1 cellular context compared by ENCODE assay signal in the genomic region with DNA sequence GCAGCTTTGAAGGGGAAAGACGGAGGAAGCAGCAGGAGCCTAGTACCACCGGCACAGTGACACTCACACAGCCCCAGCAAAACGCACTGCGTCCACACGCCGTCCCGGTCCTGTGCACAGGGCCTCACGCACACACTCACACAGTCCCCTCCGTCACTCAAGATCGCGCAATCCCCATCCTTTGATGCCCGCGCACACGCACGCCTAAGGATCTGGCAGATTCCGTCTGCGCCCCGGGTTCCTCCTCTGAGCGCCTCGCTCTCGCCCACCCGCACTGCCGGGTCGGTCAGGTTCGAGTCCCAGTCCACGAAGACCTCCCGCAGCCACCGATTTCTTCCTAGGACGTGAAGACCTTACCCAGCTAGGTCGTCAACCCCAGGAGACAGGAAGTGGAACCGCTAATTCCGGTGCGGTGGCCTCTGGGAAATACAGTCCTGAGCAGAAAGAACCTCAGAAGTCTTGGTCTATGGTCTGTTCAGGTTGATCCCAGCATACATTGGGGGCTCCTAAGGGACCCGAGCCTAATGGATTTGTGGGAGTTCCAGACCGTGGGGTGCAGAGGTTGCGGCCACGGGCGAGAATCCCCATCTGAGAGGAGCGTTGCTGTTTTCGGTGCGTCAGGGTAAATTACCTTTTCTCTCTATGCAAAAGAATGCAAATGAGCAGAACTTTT.
TF ChIP-seq lines count a peak whose summit lies in the region.

A gene (minus strand): TSS at position 400 of the 673 bp plus-strand sequence. CDS start 5,899 bp downstream, outside the sequence.

TF ChIP-seq in HEK293, 187 proteins besides CTCF, POLR2A, EP300 and RAD21 (continued from another document and continues in another):
- TF ChIP-seq, protein P1, sequence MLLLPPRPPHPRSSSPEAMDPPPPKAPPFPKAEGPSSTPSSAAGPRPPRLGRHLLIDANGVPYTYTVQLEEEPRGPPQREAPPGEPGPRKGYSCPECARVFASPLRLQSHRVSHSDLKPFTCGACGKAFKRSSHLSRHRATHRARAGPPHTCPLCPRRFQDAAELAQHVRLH (tag by site-specific recombination; IDR thresholded peaks at IDR 0.05): peak; percentile 99
- TF ChIP-seq ZNF16 (tag by site-specific recombination; IDR thresholded peaks at IDR 0.05; ENCODE audit: low read depth) (0 out of 2 replicates have a peak, but pooled peaks have one; percentile 1), ZNF24 (tag by site-specific recombination; IDR thresholded peaks at IDR 0.05) (peak; percentile 79; the same call in 1 of the 2 replicates), ZNF768 (tag by site-specific recombination; IDR thresholded peaks at IDR 0.05) (no peak), ZNF394 (tag by site-specific recombination; IDR thresholded peaks at IDR 0.05; ENCODE audit: borderline replicate concordance) (peak; percentile 49; the same call in 1 of the 2 replicates), HOXD13 (CRISPR knock-in tag; IDR thresholded peaks at IDR 0.05; ENCODE audit: borderline replicate concordance) (no peak), ZNF423 (tag by site-specific recombination; IDR thresholded peaks at IDR 0.05) (no peak), ZNF184 (tag by site-specific recombination; IDR thresholded peaks at IDR 0.05) (0 out of 2 replicates have a peak, but pooled peaks have one; percentile 17), ZNF146 (tag by site-specific recombination; IDR thresholded peaks at IDR 0.05) (no peak), MZF1 (tag by site-specific recombination; IDR thresholded peaks at IDR 0.05; ENCODE audit: borderline replicate concordance) (peak; percentile 93; the same call in 1 of the 2 replicates), ZNF530 (tag by site-specific recombination; IDR thresholded peaks at IDR 0.05; ENCODE audit: low read depth) (0 out of 2 replicates have a peak, but pooled peaks have one; percentile 37), ZNF426 (tag by site-specific recombination; IDR thresholded peaks at IDR 0.05) (no peak), ZSCAN23 (tag by site-specific recombination; IDR thresholded peaks at IDR 0.05) (no peak), ZNF785 (tag by site-specific recombination; IDR thresholded peaks at IDR 0.05) (peak; percentile 93), WT1 (tag by site-specific recombination; IDR thresholded peaks at IDR 0.05) (no peak), ZNF140 (tag by site-specific recombination; IDR thresholded peaks at IDR 0.05) (no peak), ZNF48 (tag by site-specific recombination; IDR thresholded peaks at IDR 0.05) (no peak), ZNF302 (tag by site-specific recombination; IDR thresholded peaks at IDR 0.05; ENCODE audit: low read depth) (0 out of 2 replicates have a peak, but pooled peaks have one; percentile 66), ZNF660 (tag by site-specific recombination; IDR thresholded peaks at IDR 0.05) (peak; percentile 80), ZNF391 (tag by site-specific recombination; IDR thresholded peaks at IDR 0.05; ENCODE audit: borderline replicate concordance, low read depth) (peak; percentile 88; the same call in 1 of the 2 replicates), PRDM1 (tag by site-specific recombination; IDR thresholded peaks at IDR 0.05) (no peak), ZNF202 (tag by site-specific recombination; IDR thresholded peaks at IDR 0.05; ENCODE audit: borderline replicate concordance) (no peak), YY2 (tag by site-specific recombination; IDR thresholded peaks at IDR 0.05) (peak; percentile 54; the same call in 1 of the 2 replicates), SP3 (tag by site-specific recombination; IDR thresholded peaks at IDR 0.05) (no peak), ZNF510 (tag by site-specific recombination; IDR thresholded peaks at IDR 0.05; ENCODE audit: insufficient replicate concordance) (no peak), ZFP3 (tag by site-specific recombination; IDR thresholded peaks at IDR 0.05; ENCODE audit: low read depth) (no peak), MEIS1 (CRISPR knock-in tag; IDR thresholded peaks at IDR 0.05; ENCODE audit: borderline replicate concordance) (no peak), ZNF157 (tag by site-specific recombination; IDR thresholded peaks at IDR 0.05) (no peak; the same call in 1 of the 2 replicates)
- TF ChIP-seq, protein P2, sequence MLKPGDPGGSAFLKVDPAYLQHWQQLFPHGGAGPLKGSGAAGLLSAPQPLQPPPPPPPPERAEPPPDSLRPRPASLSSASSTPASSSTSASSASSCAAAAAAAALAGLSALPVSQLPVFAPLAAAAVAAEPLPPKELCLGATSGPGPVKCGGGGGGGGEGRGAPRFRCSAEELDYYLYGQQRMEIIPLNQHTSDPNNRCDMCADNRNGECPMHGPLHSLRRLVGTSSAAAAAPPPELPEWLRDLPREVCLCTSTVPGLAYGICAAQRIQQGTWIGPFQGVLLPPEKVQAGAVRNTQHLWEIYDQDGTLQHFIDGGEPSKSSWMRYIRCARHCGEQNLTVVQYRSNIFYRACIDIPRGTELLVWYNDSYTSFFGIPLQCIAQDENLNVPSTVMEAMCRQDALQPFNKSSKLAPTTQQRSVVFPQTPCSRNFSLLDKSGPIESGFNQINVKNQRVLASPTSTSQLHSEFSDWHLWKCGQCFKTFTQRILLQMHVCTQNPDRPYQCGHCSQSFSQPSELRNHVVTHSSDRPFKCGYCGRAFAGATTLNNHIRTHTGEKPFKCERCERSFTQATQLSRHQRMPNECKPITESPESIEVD (tag by site-specific recombination; IDR thresholded peaks at IDR 0.05): no peak
- TF ChIP-seq, protein P3, sequence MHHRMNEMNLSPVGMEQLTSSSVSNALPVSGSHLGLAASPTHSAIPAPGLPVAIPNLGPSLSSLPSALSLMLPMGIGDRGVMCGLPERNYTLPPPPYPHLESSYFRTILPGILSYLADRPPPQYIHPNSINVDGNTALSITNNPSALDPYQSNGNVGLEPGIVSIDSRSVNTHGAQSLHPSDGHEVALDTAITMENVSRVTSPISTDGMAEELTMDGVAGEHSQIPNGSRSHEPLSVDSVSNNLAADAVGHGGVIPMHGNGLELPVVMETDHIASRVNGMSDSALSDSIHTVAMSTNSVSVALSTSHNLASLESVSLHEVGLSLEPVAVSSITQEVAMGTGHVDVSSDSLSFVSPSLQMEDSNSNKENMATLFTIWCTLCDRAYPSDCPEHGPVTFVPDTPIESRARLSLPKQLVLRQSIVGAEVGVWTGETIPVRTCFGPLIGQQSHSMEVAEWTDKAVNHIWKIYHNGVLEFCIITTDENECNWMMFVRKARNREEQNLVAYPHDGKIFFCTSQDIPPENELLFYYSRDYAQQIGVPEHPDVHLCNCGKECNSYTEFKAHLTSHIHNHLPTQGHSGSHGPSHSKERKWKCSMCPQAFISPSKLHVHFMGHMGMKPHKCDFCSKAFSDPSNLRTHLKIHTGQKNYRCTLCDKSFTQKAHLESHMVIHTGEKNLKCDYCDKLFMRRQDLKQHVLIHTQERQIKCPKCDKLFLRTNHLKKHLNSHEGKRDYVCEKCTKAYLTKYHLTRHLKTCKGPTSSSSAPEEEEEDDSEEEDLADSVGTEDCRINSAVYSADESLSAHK (tag by site-specific recombination; IDR thresholded peaks at IDR 0.05): no peak; the same call in 1 of the 2 replicates
- TF ChIP-seq, protein P4, sequence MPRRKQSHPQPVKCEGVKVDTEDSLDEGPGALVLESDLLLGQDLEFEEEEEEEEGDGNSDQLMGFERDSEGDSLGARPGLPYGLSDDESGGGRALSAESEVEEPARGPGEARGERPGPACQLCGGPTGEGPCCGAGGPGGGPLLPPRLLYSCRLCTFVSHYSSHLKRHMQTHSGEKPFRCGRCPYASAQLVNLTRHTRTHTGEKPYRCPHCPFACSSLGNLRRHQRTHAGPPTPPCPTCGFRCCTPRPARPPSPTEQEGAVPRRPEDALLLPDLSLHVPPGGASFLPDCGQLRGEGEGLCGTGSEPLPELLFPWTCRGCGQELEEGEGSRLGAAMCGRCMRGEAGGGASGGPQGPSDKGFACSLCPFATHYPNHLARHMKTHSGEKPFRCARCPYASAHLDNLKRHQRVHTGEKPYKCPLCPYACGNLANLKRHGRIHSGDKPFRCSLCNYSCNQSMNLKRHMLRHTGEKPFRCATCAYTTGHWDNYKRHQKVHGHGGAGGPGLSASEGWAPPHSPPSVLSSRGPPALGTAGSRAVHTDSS (tag by site-specific recombination; IDR thresholded peaks at IDR 0.05): no peak
- TF ChIP-seq, protein P5, sequence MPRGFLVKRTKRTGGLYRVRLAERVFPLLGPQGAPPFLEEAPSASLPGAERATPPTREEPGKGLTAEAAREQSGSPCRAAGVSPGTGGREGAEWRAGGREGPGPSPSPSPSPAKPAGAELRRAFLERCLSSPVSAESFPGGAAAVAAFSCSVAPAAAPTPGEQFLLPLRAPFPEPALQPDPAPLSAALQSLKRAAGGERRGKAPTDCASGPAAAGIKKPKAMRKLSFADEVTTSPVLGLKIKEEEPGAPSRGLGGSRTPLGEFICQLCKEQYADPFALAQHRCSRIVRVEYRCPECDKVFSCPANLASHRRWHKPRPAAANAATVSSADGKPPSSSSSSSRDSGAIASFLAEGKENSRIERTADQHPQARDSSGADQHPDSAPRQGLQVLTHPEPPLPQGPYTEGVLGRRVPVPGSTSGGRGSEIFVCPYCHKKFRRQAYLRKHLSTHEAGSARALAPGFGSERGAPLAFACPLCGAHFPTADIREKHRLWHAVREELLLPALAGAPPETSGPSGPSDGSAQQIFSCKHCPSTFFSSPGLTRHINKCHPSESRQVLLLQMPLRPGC (tag by site-specific recombination; IDR thresholded peaks at IDR 0.05): no peak
- TF ChIP-seq, protein P6, sequence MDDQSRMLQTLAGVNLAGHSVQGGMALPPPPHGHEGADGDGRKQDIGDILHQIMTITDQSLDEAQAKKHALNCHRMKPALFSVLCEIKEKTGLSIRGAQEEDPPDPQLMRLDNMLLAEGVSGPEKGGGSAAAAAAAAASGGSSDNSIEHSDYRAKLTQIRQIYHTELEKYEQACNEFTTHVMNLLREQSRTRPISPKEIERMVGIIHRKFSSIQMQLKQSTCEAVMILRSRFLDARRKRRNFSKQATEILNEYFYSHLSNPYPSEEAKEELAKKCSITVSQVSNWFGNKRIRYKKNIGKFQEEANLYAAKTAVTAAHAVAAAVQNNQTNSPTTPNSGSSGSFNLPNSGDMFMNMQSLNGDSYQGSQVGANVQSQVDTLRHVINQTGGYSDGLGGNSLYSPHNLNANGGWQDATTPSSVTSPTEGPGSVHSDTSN (CRISPR knock-in tag; IDR thresholded peaks at IDR 0.05): 0 out of 2 replicates have a peak, but pooled peaks have one; percentile 49
- TF ChIP-seq, protein P7, sequence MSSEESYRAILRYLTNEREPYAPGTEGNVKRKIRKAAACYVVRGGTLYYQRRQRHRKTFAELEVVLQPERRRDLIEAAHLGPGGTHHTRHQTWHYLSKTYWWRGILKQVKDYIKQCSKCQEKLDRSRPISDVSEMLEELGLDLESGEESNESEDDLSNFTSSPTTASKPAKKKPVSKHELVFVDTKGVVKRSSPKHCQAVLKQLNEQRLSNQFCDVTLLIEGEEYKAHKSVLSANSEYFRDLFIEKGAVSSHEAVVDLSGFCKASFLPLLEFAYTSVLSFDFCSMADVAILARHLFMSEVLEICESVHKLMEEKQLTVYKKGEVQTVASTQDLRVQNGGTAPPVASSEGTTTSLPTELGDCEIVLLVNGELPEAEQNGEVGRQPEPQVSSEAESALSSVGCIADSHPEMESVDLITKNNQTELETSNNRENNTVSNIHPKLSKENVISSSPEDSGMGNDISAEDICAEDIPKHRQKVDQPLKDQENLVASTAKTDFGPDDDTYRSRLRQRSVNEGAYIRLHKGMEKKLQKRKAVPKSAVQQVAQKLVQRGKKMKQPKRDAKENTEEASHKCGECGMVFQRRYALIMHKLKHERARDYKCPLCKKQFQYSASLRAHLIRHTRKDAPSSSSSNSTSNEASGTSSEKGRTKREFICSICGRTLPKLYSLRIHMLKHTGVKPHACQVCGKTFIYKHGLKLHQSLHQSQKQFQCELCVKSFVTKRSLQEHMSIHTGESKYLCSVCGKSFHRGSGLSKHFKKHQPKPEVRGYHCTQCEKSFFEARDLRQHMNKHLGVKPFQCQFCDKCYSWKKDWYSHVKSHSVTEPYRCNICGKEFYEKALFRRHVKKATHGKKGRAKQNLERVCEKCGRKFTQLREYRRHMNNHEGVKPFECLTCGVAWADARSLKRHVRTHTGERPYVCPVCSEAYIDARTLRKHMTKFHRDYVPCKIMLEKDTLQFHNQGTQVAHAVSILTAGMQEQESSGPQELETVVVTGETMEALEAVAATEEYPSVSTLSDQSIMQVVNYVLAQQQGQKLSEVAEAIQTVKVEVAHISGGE (tag by site-specific recombination; conservative IDR thresholded peaks at IDR 0.05; ENCODE audit: low read depth): peak; percentile 94
- TF ChIP-seq, protein P8, sequence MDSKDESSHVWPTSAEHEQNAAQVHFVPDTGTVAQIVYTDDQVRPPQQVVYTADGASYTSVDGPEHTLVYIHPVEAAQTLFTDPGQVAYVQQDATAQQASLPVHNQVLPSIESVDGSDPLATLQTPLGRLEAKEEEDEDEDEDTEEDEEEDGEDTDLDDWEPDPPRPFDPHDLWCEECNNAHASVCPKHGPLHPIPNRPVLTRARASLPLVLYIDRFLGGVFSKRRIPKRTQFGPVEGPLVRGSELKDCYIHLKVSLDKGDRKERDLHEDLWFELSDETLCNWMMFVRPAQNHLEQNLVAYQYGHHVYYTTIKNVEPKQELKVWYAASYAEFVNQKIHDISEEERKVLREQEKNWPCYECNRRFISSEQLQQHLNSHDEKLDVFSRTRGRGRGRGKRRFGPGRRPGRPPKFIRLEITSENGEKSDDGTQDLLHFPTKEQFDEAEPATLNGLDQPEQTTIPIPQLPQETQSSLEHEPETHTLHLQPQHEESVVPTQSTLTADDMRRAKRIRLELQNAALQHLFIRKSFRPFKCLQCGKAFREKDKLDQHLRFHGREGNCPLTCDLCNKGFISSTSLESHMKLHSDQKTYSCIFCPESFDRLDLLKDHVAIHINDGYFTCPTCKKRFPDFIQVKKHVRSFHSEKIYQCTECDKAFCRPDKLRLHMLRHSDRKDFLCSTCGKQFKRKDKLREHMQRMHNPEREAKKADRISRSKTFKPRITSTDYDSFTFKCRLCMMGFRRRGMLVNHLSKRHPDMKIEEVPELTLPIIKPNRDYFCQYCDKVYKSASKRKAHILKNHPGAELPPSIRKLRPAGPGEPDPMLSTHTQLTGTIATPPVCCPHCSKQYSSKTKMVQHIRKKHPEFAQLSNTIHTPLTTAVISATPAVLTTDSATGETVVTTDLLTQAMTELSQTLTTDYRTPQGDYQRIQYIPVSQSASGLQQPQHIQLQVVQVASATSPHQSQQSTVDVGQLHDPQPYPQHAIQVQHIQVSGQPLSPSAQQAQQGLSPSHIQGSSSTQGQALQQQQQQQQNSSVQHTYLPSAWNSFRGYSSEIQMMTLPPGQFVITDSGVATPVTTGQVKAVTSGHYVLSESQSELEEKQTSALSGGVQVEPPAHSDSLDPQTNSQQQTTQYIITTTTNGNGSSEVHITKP (tag by site-specific recombination; IDR thresholded peaks at IDR 0.05): peak; percentile 63
- TF ChIP-seq, protein P9, sequence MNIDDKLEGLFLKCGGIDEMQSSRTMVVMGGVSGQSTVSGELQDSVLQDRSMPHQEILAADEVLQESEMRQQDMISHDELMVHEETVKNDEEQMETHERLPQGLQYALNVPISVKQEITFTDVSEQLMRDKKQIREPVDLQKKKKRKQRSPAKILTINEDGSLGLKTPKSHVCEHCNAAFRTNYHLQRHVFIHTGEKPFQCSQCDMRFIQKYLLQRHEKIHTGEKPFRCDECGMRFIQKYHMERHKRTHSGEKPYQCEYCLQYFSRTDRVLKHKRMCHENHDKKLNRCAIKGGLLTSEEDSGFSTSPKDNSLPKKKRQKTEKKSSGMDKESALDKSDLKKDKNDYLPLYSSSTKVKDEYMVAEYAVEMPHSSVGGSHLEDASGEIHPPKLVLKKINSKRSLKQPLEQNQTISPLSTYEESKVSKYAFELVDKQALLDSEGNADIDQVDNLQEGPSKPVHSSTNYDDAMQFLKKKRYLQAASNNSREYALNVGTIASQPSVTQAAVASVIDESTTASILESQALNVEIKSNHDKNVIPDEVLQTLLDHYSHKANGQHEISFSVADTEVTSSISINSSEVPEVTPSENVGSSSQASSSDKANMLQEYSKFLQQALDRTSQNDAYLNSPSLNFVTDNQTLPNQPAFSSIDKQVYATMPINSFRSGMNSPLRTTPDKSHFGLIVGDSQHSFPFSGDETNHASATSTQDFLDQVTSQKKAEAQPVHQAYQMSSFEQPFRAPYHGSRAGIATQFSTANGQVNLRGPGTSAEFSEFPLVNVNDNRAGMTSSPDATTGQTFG (tag by site-specific recombination; IDR thresholded peaks at IDR 0.05; ENCODE audit: borderline replicate concordance): no peak
